ENCODE assay signal across 8 cellular contexts in the genomic region with DNA sequence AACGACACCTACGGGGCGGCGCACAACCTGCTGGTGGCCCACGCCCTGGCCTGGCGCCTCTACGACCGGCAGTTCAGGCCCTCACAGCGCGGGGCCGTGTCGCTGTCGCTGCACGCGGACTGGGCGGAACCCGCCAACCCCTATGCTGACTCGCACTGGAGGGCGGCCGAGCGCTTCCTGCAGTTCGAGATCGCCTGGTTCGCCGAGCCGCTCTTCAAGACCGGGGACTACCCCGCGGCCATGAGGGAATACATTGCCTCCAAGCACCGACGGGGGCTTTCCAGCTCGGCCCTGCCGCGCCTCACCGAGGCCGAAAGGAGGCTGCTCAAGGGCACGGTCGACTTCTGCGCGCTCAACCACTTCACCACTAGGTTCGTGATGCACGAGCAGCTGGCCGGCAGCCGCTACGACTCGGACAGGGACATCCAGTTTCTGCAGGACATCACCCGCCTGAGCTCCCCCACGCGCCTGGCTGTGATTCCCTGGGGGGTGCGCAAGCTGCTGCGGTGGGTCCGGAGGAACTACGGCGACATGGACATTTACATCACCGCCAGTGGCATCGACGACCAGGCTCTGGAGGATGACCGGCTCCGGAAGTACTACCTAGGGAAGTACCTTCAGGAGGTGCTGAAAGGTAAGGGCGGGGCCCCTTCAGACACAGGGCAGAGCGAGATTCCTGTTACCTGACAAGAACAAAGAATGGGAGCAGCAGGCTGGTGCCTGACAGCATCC.
DNase-seq lines count a peak whose midpoint lies in the region; ATAC-seq and TF ChIP-seq lines count a peak whose summit lies in the region.

No MANE protein-coding gene starts in this region.

- H3K36me3 Mint-ChIP-seq in memory B cell (peaks cover 1% of the 10 kb centered on the region), nephron progenitor cell (ENCODE audit: low read depth) (peaks cover 11% of the 10 kb centered on the region)

- DNase-seq in activated CD4-positive, alpha-beta T cell treated with anti-CD3 and anti-CD28 coated beads for 1 hour: peak; percentile 11
- DNase-seq in effector CD8-positive, alpha-beta T cell (lab: John Stamatoyannopoulos, UW): peak; percentile 36
- DNase-seq in memory B cell (ENCODE audit: low spot score in 2 of 2): peak; percentile 78 to 87
- no peak for DNase-seq in nephron progenitor cell
- DNase-seq in DMS79 treated with DMSO at 0.1 percent for 48 hours (lab: John Stamatoyannopoulos, UW): no peak

- H3K4me1 ChIP-seq in subcutaneous abdominal adipose tissue (ENCODE audit: control insufficient read depth in 5 of 5, insufficient read depth in 5 of 5, low read length in 5 of 5): peaks cover 0 to 57% (median 31%) of the 10 kb centered on the region in 5 donors

- peak overlapping the region; percentile 81 for H3K4me3 Mint-ChIP-seq in memory B cell
- no peak overlapping the region for H3K4me3 Mint-ChIP-seq in nephron progenitor cell

- peak overlapping the region; percentile 96 for H3K27ac ChIP-seq in subcutaneous abdominal adipose tissue (ENCODE audit: low read depth, low read length)

- ATAC-seq in GM18517 (IDR thresholded peaks at IDR 0.05; ENCODE audit: unreplicated experiment): peak; percentile 73
- peak; percentile 88 for ATAC-seq in HG02885 (IDR thresholded peaks at IDR 0.05; ENCODE audit: poor library complexity, unreplicated experiment)
- ATAC-seq in memory B cell (ENCODE audit: low read depth): peak; percentile 93

- peak overlapping the region; percentile 56 to 75 (median 65) for H3K4me3 ChIP-seq in subcutaneous abdominal adipose tissue (ENCODE audit: low read depth in 1 of 5, low read length in 5 of 5)

- H3K9me3 Mint-ChIP-seq in memory B cell: no peaks in the 10 kb centered on the region
- H3K9me3 Mint-ChIP-seq in nephron progenitor cell: no peaks in the 10 kb centered on the region

- no peaks in the 10 kb centered on the region for H3K27me3 ChIP-seq in subcutaneous abdominal adipose tissue (ENCODE audit: control insufficient read depth in 5 of 5, insufficient read depth in 4 of 5, low read length in 5 of 5)

- H3K27ac Mint-ChIP-seq in memory B cell: peak overlapping the region; percentile 91
- no peak overlapping the region for H3K27ac Mint-ChIP-seq in nephron progenitor cell

- no peaks in the 10 kb centered on the region for H3K9me3 ChIP-seq in subcutaneous abdominal adipose tissue (ENCODE audit: control insufficient read depth in 5 of 5, low read length in 5 of 5)

- H3K36me3 ChIP-seq in subcutaneous abdominal adipose tissue (ENCODE audit: control insufficient read depth in 5 of 5, insufficient read depth in 5 of 5, low read length in 5 of 5): peaks cover 6 to 16% (median 10%) of the 10 kb centered on the region in 5 donors

- no peaks in the 10 kb centered on the region for H3K27me3 Mint-ChIP-seq in memory B cell
- H3K27me3 Mint-ChIP-seq in nephron progenitor cell (ENCODE audit: low read depth, poor library complexity): no peaks in the 10 kb centered on the region

- H3K4me1 Mint-ChIP-seq in memory B cell (peaks cover 4% of the 10 kb centered on the region), nephron progenitor cell (peaks cover 10% of the 10 kb centered on the region)

- H3K9ac ChIP-seq in subcutaneous abdominal adipose tissue (ENCODE audit: low read length in 5 of 5): peak overlapping the region in 4 of 5 donors; percentile 31 to 73 (median 50)

- no peak for TF ChIP-seq CTCF in nephron progenitor cell (IDR thresholded peaks at IDR 0.05)

Comparison
In these comparisons a context has a peak if more than half of its experiments do, and no peak if none do; other contexts are left out.
1. DNase-seq: peak in activated CD4-positive, alpha-beta T cell treated with anti-CD3 and anti-CD28 coated beads for 1 hour (single experiment), effector CD8-positive, alpha-beta T cell (single experiment) and memory B cell (2 of 2); none in nephron progenitor cell (single experiment) and DMS79 treated with DMSO at 0.1 percent for 48 hours (single experiment).
2. Peak in every context shown above with its lines, with median percentiles within 50 percentile points of each other: ATAC-seq.